Comparison of ENCODE assay signal across 13 cellular contexts in the genomic region with DNA sequence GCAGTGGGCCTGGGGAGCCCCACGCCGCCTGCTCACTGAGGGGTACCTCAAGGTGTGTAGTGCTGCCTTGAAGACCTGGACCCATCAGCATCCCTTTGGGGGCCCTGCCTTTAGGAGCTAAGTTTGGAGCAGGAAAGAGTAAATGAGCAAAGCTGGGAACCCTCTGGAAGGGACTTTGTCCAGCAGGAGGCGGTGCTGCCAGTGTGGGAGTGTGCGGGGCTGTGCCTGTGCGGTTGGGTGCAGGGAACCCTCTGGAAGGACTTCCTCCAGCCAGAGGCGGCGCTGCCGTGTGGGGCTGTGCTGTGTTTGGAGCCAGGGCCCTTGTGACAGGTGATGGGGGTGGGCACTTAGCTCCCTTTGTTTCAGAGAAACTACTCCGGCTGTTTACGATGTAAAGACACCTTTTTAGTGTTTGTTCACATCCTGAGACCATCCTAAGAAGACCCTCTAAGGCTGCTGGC. TPM values are rescaled to one million over a fixed set of nuclear protein-coding genes. Genes with fewer than 3 reads are reported as not detected.
A peak's percentile ranks its signal among the peaks of the same experiment; 100 is the strongest.
DNase-seq lines count a peak whose midpoint lies in the region; ATAC-seq, FAIRE-seq and TF ChIP-seq lines count a peak whose summit lies in the region.
"Had no signal": no experiment of that assay in that cellular context is flagged by ENCODE, and none has a peak within 500 bp of the region (broad histone marks: within the 10 kb centered on the region; RNA-seq: fewer than 3 reads in every experiment).

No MANE protein-coding gene starts in this region.

- no peak overlapping the region for H3K4me3 ChIP-seq in right cardiac atrium (ENCODE audit: low read length)
- H3K4me3 ChIP-seq in astrocyte of the cerebellum (ENCODE audit: low read depth, low read length) = no peak overlapping the region
- no peak overlapping the region for H3K4me3 ChIP-seq in kidney (ENCODE audit: low read length in 2 of 2)
- H3K4me3 ChIP-seq in aorta (ENCODE audit: low read length in 2 of 2) = no peak overlapping the region

- no peak overlapping the region for H3K9ac ChIP-seq in kidney (ENCODE audit: low read length in 2 of 2)

- no peak overlapping the region for H3K27ac ChIP-seq in right cardiac atrium (ENCODE audit: low read length)
- H3K27ac ChIP-seq in kidney (ENCODE audit: low read depth in 2 of 2, low read length in 2 of 2) = no peak overlapping the region
- H3K27ac ChIP-seq in aorta (ENCODE audit: low read depth in 1 of 2, low read length in 2 of 2) = no peak overlapping the region

- peak; percentile 5 to 49 (median 45) for DNase-seq in right cardiac atrium
- DNase-seq in left ventricle myocardium superior = no peak
- no peak for DNase-seq in astrocyte of the cerebellum (ENCODE audit: low read depth)
- peak; percentile 42 for DNase-seq in kidney
- DNase-seq in aorta = peak; percentile 43 to 51
- DNase-seq in erythroblast (lab: John Stamatoyannopoulos, UW) = no peak
- no peak for DNase-seq in NCI-H510A (lab: John Stamatoyannopoulos, UW)
- DNase-seq in activated CD4-positive, CD25-positive, alpha-beta regulatory T cell (lab: John Stamatoyannopoulos, UW) = no peak
- DNase-seq: central memory CD4-positive, alpha-beta T cell; NCI-H774; occipital lobe; stimulated activated naive B cell treated with anti-CD40 and anti-IgM and Interleukin-4, amounts not matched to agents 10 μg/mL and 1 μg/mL and 100 μg/mL, for 72 hours had no signal

- WGBS in right cardiac atrium = 87% methylated on average over 10 of the region's 10 CpGs
- WGBS in aorta, 2 donors = 84 to 90% methylated on average over 10 of the region's 10 CpGs

- FAIRE-seq in kidney (lab: Jason Lieb, UNC) = no peak

- H3K4me1 ChIP-seq in right cardiac atrium (ENCODE audit: control insufficient read depth, insufficient read depth, low read length) = peaks cover 14% of the 10 kb centered on the region
- H3K4me1 ChIP-seq in kidney (ENCODE audit: control insufficient read depth in 1 of 2, insufficient read depth in 1 of 2, low read depth in 1 of 2, low read length in 2 of 2) = peaks cover 0 to 4% of the 10 kb centered on the region in 2 donors
- H3K4me1 ChIP-seq in aorta (ENCODE audit: control insufficient read depth in 1 of 2, insufficient read depth in 2 of 2, low read length in 2 of 2) = no peaks in the 10 kb centered on the region

- H3K36me3 ChIP-seq in kidney (ENCODE audit: control insufficient read depth in 1 of 2, insufficient read depth in 2 of 2, low read length in 2 of 2) (peaks cover 0 to 8% of the 10 kb centered on the region in 2 donors), aorta (ENCODE audit: control insufficient read depth in 1 of 2, insufficient read depth in 2 of 2, low read length in 1 of 2) (no peaks in the 10 kb centered on the region)

- ATAC-seq in right cardiac atrium (no peak), left ventricle myocardium superior (no peak), aorta (ENCODE audit: low FRiP score) (no peak)
- ATAC-seq: activated T-helper 17 cell treated with anti-CD3 and anti-CD28 coated beads, Interleukin-2, amount 50 U/mL, for 72 hours; stimulated activated naive B cell treated with anti-CD40 and anti-IgM and Interleukin-4, amounts not matched to agents 10 μg/mL and 1 μg/mL and 100 μg/mL, for 72 hours had no signal

- H3K27me3 ChIP-seq in right cardiac atrium (ENCODE audit: control insufficient read depth, insufficient read depth) = no peaks in the 10 kb centered on the region
- H3K27me3 ChIP-seq in aorta (ENCODE audit: control insufficient read depth in 1 of 2, insufficient read depth in 2 of 2, low read length in 1 of 2) = no peaks in the 10 kb centered on the region

- in situ Hi-C loops in astrocyte of the cerebellum (cut with HindIII; ENCODE audit: low sequenced_read_pairs) = no loop called here

- no peak for TF ChIP-seq POLR2A in erythroblast (IDR thresholded peaks at IDR 0.05; ENCODE audit: low read length)

- intact Hi-C loops in right cardiac atrium (cut with DNase I) (no loop called here), left ventricle myocardium superior (cut with micrococcal nuclease) (no loop called here), kidney (cut with DNase I) (no loop called here), aorta (cut with DNase I) (no loop called here)

- TF ChIP-seq CTCF in astrocyte of the cerebellum (IDR thresholded peaks at IDR 0.05; ENCODE audit: low read depth, low read length, missing control alignments) (peak; percentile 11), kidney (IDR thresholded peaks at IDR 0.05; ENCODE audit: borderline replicate concordance, extremely low read depth, insufficient read depth) (peak; percentile 12)

- H3K9me3 ChIP-seq in right cardiac atrium (ENCODE audit: control insufficient read depth, low read length) (no peaks in the 10 kb centered on the region), kidney (ENCODE audit: control insufficient read depth in 1 of 2, low read length in 2 of 2) (no peaks in the 10 kb centered on the region), aorta (ENCODE audit: control insufficient read depth, low read length) (no peaks in the 10 kb centered on the region)

RNA-seq across cellular contexts. Expression of a gene that starts 25.8 kb away (rescaled TPM):
- total RNA-seq in right cardiac atrium = 10 to 100 TPM; 11.6 to 18.2 (median 14.6) TPM
- 20.8 TPM for polyA plus RNA-seq in right cardiac atrium
- 14.6 TPM for total RNA-seq in left ventricle myocardium superior
- total RNA-seq in kidney = 35.5 TPM
- polyA plus RNA-seq in kidney (ENCODE audit: insufficient read depth, low read depth, low replicate concordance) = 18.0 TPM
- 10 to 100 TPM; 23.9 to 40.4 TPM for total RNA-seq in aorta
- polyA plus RNA-seq in aorta = 10 to 100 TPM; 10.3 to 28.2 TPM

Comparison
In these comparisons a context has a peak if more than half of its experiments do, and no peak if none do; other contexts are left out.
1. DNase-seq: peak in right cardiac atrium (3 of 3), kidney (single experiment) and aorta (2 of 2); none in left ventricle myocardium superior (single experiment), astrocyte of the cerebellum (single experiment), erythroblast (0 of 2), NCI-H510A (single experiment) and activated CD4-positive, CD25-positive, alpha-beta regulatory T cell (0 of 4).